ENCODE assay signal across 8 cellular contexts in genomic region chr11:82995754-82996398, GRCh38.
DNase-seq lines count a peak whose midpoint lies in the region; FAIRE-seq and TF ChIP-seq lines count a peak whose summit lies in the region.

No MANE protein-coding gene starts in this region.

- POLR2A ChIA-PET in HEK293 (lab: Yijun Ruan, JAX), result no interaction called here

- peaks cover 70% of the 10 kb centered on the region for H3K4me1 Mint-ChIP-seq in activated naive CD8-positive, alpha-beta T cell treated with anti-CD3 and anti-CD28 coated beads for 36 hours

- CTCF ChIA-PET in HEK293 (lab: Yijun Ruan, JAX), result interaction anchor here (1.1 kb wide), 1 partner anchor 66 kb away, joined by 3 read pairs; no protein-coding TSS in a partner anchor

- peak overlapping the region; percentile 58 for H3K4me3 Mint-ChIP-seq in activated naive CD8-positive, alpha-beta T cell treated with anti-CD3 and anti-CD28 coated beads for 36 hours

- H3K36me3 Mint-ChIP-seq in activated naive CD8-positive, alpha-beta T cell treated with anti-CD3 and anti-CD28 coated beads for 36 hours, result peaks cover 41% of the 10 kb centered on the region

- H3K27me3 Mint-ChIP-seq in activated naive CD8-positive, alpha-beta T cell treated with anti-CD3 and anti-CD28 coated beads for 36 hours, result no peaks in the 10 kb centered on the region

- peaks cover 13% of the 10 kb centered on the region for H3K4me1 ChIP-seq in HEK293 (ENCODE audit: control insufficient read depth, insufficient read depth, low read length)

- H3K27ac ChIP-seq in HEK293 (ENCODE audit: extremely low read depth, low read depth, low read length), result no peak overlapping the region

- no peak for TF ChIP-seq CTCF in HEK293 (tag by site-specific recombination; IDR thresholded peaks at IDR 0.05)

- no peaks in the 10 kb centered on the region for H3K9me3 ChIP-seq in HEK293 (ENCODE audit: control insufficient read depth, insufficient read depth, low read depth, low read length)

- no peak for TF ChIP-seq POLR2A in GM12891 (IDR thresholded peaks at IDR 0.05; ENCODE audit: low read depth, low read length)

- H3K4me3 ChIP-seq in HEK293 (ENCODE audit: low read depth, low read length), result no peak overlapping the region

- peak overlapping the region; percentile 94 for H3K27ac Mint-ChIP-seq in activated naive CD8-positive, alpha-beta T cell treated with anti-CD3 and anti-CD28 coated beads for 36 hours

- peak; percentile 61 for FAIRE-seq in GM12891 (lab: Jason Lieb, UNC)

- DNase-seq in GM12891 (ENCODE audit: insufficient read length, low spot score), result no peak
- peak; percentile 33 for DNase-seq in activated naive CD8-positive, alpha-beta T cell treated with anti-CD3 and anti-CD28 coated beads for 36 hours
- peak; percentile 70 for DNase-seq in myocyte (ENCODE audit: low read depth)
- no peak for DNase-seq in globus pallidus (ENCODE audit: low spot score)
- no peak for DNase-seq in NOMO-1 (lab: John Stamatoyannopoulos, UW; ENCODE audit: unreplicated experiment in 2 of 2)
- no peak for DNase-seq in NCI-H2227 (lab: John Stamatoyannopoulos, UW; ENCODE audit: unreplicated experiment)
- no peak for DNase-seq in NCI-H187 (lab: John Stamatoyannopoulos, UW)

- no peaks in the 10 kb centered on the region for H3K9me3 Mint-ChIP-seq in activated naive CD8-positive, alpha-beta T cell treated with anti-CD3 and anti-CD28 coated beads for 36 hours

- H3K36me3 ChIP-seq in HEK293 (ENCODE audit: control insufficient read depth in 2 of 2, insufficient read depth in 1 of 2, low read length in 2 of 2), result no peaks in the 10 kb centered on the region

TF ChIP-seq in GM12891, 5 proteins besides CTCF, POLR2A, EP300 and RAD21:
- no peak for TF ChIP-seq PAX5 (IDR thresholded peaks at IDR 0.05; ENCODE audit: insufficient read depth, low read length, severe bottlenecking)
- TF ChIP-seq POLR2AphosphoS5 (IDR thresholded peaks at IDR 0.05; ENCODE audit: low read depth, low read length), result no peak
- no peak for TF ChIP-seq TAF1 (IDR thresholded peaks at IDR 0.05; ENCODE audit: low read depth, low read length)
- no peak for TF ChIP-seq POU2F2 (IDR thresholded peaks at IDR 0.05; ENCODE audit: low read depth, low read length)

TF ChIP-seq in HEK293, 187 proteins besides CTCF, POLR2A, EP300 and RAD21:
- TF ChIP-seq ZSCAN5A (tag by site-specific recombination; IDR thresholded peaks at IDR 0.05), result no peak
- no peak for TF ChIP-seq ZNF777 (tag by site-specific recombination; IDR thresholded peaks at IDR 0.05; ENCODE audit: borderline replicate concordance)
- TF ChIP-seq SCRT2 (tag by site-specific recombination; IDR thresholded peaks at IDR 0.05), result peak; percentile 71
- TF ChIP-seq ZNF473 (tag by site-specific recombination; IDR thresholded peaks at IDR 0.05), result no peak
- TF ChIP-seq ZNF292 (tag by site-specific recombination; IDR thresholded peaks at IDR 0.05; ENCODE audit: borderline replicate concordance, low read depth), result no peak
- no peak for TF ChIP-seq HOXD13 (CRISPR knock-in tag; IDR thresholded peaks at IDR 0.05; ENCODE audit: borderline replicate concordance)
- TF ChIP-seq SCRT1 (tag by site-specific recombination; IDR thresholded peaks at IDR 0.05; ENCODE audit: borderline replicate concordance), result peak; percentile 24; the same call in 1 of the 2 replicates
- TF ChIP-seq ZNF239 (tag by site-specific recombination; IDR thresholded peaks at IDR 0.05), result no peak
- no peak for TF ChIP-seq MEIS1 (CRISPR knock-in tag; IDR thresholded peaks at IDR 0.05; ENCODE audit: borderline replicate concordance)
- TF ChIP-seq ZNF362 (tag by site-specific recombination; IDR thresholded peaks at IDR 0.05), result no peak
- TF ChIP-seq ZBTB49 (tag by site-specific recombination; IDR thresholded peaks at IDR 0.05; ENCODE audit: low read depth), result no peak
- no peak for TF ChIP-seq ZNF114 (tag by site-specific recombination; IDR thresholded peaks at IDR 0.05)
- no peak for TF ChIP-seq ZNF645 (tag by site-specific recombination; IDR thresholded peaks at IDR 0.05)

Comparison
In these comparisons a context has a peak if more than half of its experiments do, and no peak if none do; other contexts are left out.
1. DNase-seq: peak in activated naive CD8-positive, alpha-beta T cell treated with anti-CD3 and anti-CD28 coated beads for 36 hours (single experiment) and myocyte (single experiment); none in GM12891 (single experiment), globus pallidus (single experiment), NOMO-1 (0 of 2), NCI-H2227 (single experiment) and NCI-H187 (0 of 2).